ENCODE assay signal across 8 cellular contexts in the genomic region with DNA sequence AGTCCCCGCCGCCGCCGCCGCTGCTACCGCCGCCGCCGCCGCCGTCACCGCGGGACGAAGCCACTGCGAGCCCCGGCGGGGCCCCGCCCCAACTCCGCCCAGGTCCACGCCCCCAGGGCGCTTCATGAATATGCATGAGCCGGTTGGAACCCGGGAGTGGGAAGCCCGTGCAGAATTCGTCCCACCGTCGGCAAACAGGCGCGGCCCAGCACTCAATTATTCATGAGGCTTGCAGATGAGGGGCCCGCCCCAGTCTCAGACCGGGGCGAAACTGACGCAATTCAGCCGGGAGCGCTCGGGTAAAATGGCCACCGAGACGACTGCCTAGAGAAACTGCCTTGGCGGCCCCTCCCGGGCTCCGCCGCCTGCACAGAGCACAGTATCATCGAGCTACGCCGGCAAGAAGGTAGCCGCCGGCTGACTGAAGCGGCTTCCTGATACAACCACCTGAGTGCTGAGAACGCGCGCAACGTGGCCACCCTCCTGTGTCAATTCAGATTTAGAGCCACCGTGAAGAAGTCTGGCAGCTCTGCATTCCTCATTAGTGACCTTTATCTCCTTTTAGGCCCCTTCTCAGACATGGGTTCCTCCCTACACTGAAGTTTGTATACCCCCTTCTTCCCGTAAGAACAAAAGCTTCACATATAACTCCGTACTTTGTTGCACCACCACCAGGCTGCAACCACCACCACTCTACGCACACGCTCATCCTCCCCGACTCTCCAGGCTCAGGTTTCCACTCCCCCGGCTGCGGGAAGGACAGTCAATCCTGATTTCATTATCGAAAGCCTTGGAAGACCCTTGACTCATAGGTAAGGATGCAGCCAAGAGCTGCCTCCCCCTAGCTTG.
DNase-seq lines count a peak whose midpoint lies in the region; ATAC-seq lines count a peak whose summit lies in the region.

Gene TNKS1BP1, minus strand, starts transcription at position 67 of the 849 bp plus-strand sequence. CDS start 3,067 bp downstream, outside the sequence.

- peak within 1 kb of the TSS; percentile 88 to 100 (median 95) for H3K4me2 ChIP-seq in BLaER1 treated with 17β-estradiol and CSF1 and Interleukin-3, amounts not matched to agents 10 nM and 100 nM

- H4K20me1 ChIP-seq in BLaER1 treated with 17β-estradiol and CSF1 and Interleukin-3, amounts not matched to agents 10 nM and 100 nM = peaks cover 0 to 43% (median 15%) of the 10 kb centered on the region in 11 experiments; a peak in 15 of 22 replicates

- H3K27ac ChIP-seq in BLaER1 treated with 17β-estradiol and CSF1 and Interleukin-3, amounts not matched to agents 10 nM and 100 nM = peak within 1 kb of the TSS; percentile 76 to 91 (median 87)

- H3K27me3 ChIP-seq in BLaER1 treated with 17β-estradiol and CSF1 and Interleukin-3, amounts not matched to agents 10 nM and 100 nM = no peaks in the 10 kb centered on the region

- peaks cover 43 to 62% (median 55%) of the 10 kb centered on the region in 11 experiments for H3K36me3 ChIP-seq in BLaER1 treated with 17β-estradiol and CSF1 and Interleukin-3, amounts not matched to agents 10 nM and 100 nM

- H3K9me3 ChIP-seq in BLaER1 treated with 17β-estradiol and CSF1 and Interleukin-3, amounts not matched to agents 10 nM and 100 nM (replicated peaks in 1 of 11) = no peaks in the 10 kb centered on the region

- H3K4me3 ChIP-seq in BLaER1 treated with 17β-estradiol and CSF1 and Interleukin-3, amounts not matched to agents 10 nM and 100 nM = peak within 1 kb of the TSS; percentile 56 to 74 (median 63)

- DNase-seq in NCI-H526 treated with DMSO at 0.1 percent for 48 hours (lab: John Stamatoyannopoulos, UW) (peak; percentile 94), dedifferentiated amniotic fluid mesenchymal stem cell (ENCODE audit: extremely low spot score) (peak; percentile 99), left kidney (ENCODE audit: low read depth, low spot score) (peak; percentile 99)
- peak; percentile 92 to 93 for DNase-seq in activated CD4-positive, alpha-beta T cell treated with anti-CD3 and anti-CD28 coated beads, Interleukin-2, amount 50 U/mL, for 24 hours (ENCODE audit: low read depth in 1 of 2, low spot score in 1 of 2)
- DNase-seq in stimulated activated CD4-positive, alpha-beta T cell treated with anti-CD3 and anti-CD28 coated beads, Interleukin-1b, Interleukin-23, amount 100 ng/mL, for 48 hours = peak; percentile 91

- ATAC-seq in GM19328 (IDR thresholded peaks at IDR 0.05; ENCODE audit: unreplicated experiment) = peak; percentile 91
- peak; percentile 92 for ATAC-seq in HG03469 (IDR thresholded peaks at IDR 0.05; ENCODE audit: unreplicated experiment)

- H3K4me1 ChIP-seq in BLaER1 treated with 17β-estradiol and CSF1 and Interleukin-3, amounts not matched to agents 10 nM and 100 nM = peaks cover 43 to 67% (median 52%) of the 10 kb centered on the region in 10 experiments

- H3K9ac ChIP-seq in BLaER1 treated with 17β-estradiol and CSF1 and Interleukin-3, amounts not matched to agents 10 nM and 100 nM = peak within 1 kb of the TSS; percentile 74 to 88 (median 84)

Comparison
In these comparisons a context has a peak if more than half of its experiments do, and no peak if none do; other contexts are left out.
1. Peak in every context shown above with its lines: DNase-seq, ATAC-seq, H3K4me3 ChIP-seq and H3K27ac ChIP-seq.